ENCODE assay signal across 8 cellular contexts in genomic region chr19:57191141-57192063, GRCh38. TPM values are rescaled to one million over a fixed set of nuclear protein-coding genes. Genes with fewer than 3 reads are reported as not detected.
A peak's percentile ranks its signal among the peaks of the same experiment; 100 is the strongest.
DNase-seq lines count a peak whose midpoint lies in the region; ATAC-seq and TF ChIP-seq lines count a peak whose summit lies in the region.

TSS of gene ZNF264 (plus strand) at chr19:57191500. CDS start at chr19:57191914, 414 bp downstream.

- in situ Hi-C loops in mammary epithelial cell (cut with MboI; ENCODE audit: low sequenced_read_pairs in 2 of 2), result no loop called here

- dilution Hi-C loops in mammary epithelial cell (cut with HindIII; ENCODE audit: low sequenced_read_pairs), result no loop called here

- H4K20me1 ChIP-seq in mammary epithelial cell (ENCODE audit: insufficient read depth, low read length), result no peaks in the 10 kb centered on the region

- intact Hi-C loops in mammary epithelial cell (cut with micrococcal nuclease), result no loop called here

- H3K4me2 ChIP-seq in mammary epithelial cell (ENCODE audit: insufficient read depth, low read depth, low read length), result peak within 1 kb of the TSS; percentile 88

- peaks cover 51% of the 10 kb centered on the region for H3K79me2 ChIP-seq in mammary epithelial cell (ENCODE audit: insufficient read depth, low read length)

- peaks cover 18% of the 10 kb centered on the region for H3K4me1 ChIP-seq in mammary epithelial cell (ENCODE audit: insufficient read depth, low read length)

- ATAC-seq in HG02981 (IDR thresholded peaks at IDR 0.05; ENCODE audit: unreplicated experiment), result peak; percentile 95

- H3K9me3 ChIP-seq in mammary epithelial cell (replicated peaks; ENCODE audit: insufficient read depth, low read length), result peaks cover 5% of the 10 kb centered on the region

- CTCF ChIA-PET in mammary epithelial cell (lab: Charles Lee; ENCODE audit: low non-redundant PET), result interaction anchor here (0.7 kb wide), 1 partner anchor 212 kb away, joined by 4 read pairs; no protein-coding TSS in a partner anchor

- BruUV-seq in mammary epithelial cell (replicated peaks; lab: Mats Ljungman, UMichigan), result TSS peak; percentile 24

- WGBS in mammary epithelial cell (ENCODE audit: low coverage, missing lambda C conversion rate), result 3% methylated on average over 15 of the region's 81 CpGs

- no peaks in the 10 kb centered on the region for H3K27me3 ChIP-seq in mammary epithelial cell (ENCODE audit: insufficient read depth, low read length)

- H3K4me3 ChIP-seq in WI38 (ENCODE audit: low read depth, low read length), result peak within 1 kb of the TSS; percentile 97
- peak within 1 kb of the TSS; percentile 50 to 89 (median 72) for H3K4me3 ChIP-seq in mammary epithelial cell (replicated peaks in 1 of 3; ENCODE audit: insufficient read depth in 1 of 3, low read depth in 2 of 3, low read length in 3 of 3)
- peak within 1 kb of the TSS; percentile 82 to 100 (median 98) for H3K4me3 ChIP-seq in skin epidermis

- TF ChIP-seq CTCF in WI38 (IDR thresholded peaks at IDR 0.05; ENCODE audit: low read depth, low read length) (no peak), mammary epithelial cell (conservative IDR thresholded peaks at IDR 0.05 in 1 of 2, IDR thresholded peaks at IDR 0.05 in 1 of 2; ENCODE audit: extremely low read depth in 1 of 2, insufficient read depth in 1 of 2, low read depth in 1 of 2, low read length in 2 of 2) (peak in 1 of 2 donors; percentile 9)

- peak within 1 kb of the TSS; percentile 100 for H2AFZ ChIP-seq in mammary epithelial cell (ENCODE audit: low read depth, low read length)

- peak; percentile 66 for DNase-seq in NK-92 treated with Interleukin-12 subunit alpha and Interleukin-12 subunit beta, amount 100 ng/mL, for 24 hours (lab: John Stamatoyannopoulos, UW)
- DNase-seq in NK-92 (lab: John Stamatoyannopoulos, UW; ENCODE audit: unreplicated experiment), result no peak
- DNase-seq in NCI-H2107 treated with DMSO at 0.1 percent for 48 hours (lab: John Stamatoyannopoulos, UW; ENCODE audit: unreplicated experiment), result peak; percentile 78
- peak; percentile 77 for DNase-seq in mammary epithelial cell
- DNase-seq in iPS-NIHi11 (ENCODE audit: low spot score), result peak; percentile 92

- H3K27ac ChIP-seq in mammary epithelial cell (ENCODE audit: insufficient read depth, low read depth, low read length) (peak within 1 kb of the TSS; percentile 67), skin epidermis (peak within 1 kb of the TSS; percentile 32 to 95 (median 90))

- peak within 1 kb of the TSS; percentile 70 for H3K9ac ChIP-seq in mammary epithelial cell (ENCODE audit: insufficient read depth, low read length)

- H3K36me3 ChIP-seq in mammary epithelial cell (ENCODE audit: insufficient read depth, low read length), result peaks cover 13% of the 10 kb centered on the region

RNA-seq across cellular contexts. Expression of gene ZNF264, which starts in this region (rescaled TPM):
- 10 to 100 TPM; 32.2 to 34.2 TPM for total RNA-seq in mammary epithelial cell
- polyA plus RNA-seq in mammary epithelial cell, result 5.8 TPM
- 27.1 TPM for polyA minus RNA-seq in mammary epithelial cell
